ENCODE assay signal across 23 cellular contexts in the genomic region with DNA sequence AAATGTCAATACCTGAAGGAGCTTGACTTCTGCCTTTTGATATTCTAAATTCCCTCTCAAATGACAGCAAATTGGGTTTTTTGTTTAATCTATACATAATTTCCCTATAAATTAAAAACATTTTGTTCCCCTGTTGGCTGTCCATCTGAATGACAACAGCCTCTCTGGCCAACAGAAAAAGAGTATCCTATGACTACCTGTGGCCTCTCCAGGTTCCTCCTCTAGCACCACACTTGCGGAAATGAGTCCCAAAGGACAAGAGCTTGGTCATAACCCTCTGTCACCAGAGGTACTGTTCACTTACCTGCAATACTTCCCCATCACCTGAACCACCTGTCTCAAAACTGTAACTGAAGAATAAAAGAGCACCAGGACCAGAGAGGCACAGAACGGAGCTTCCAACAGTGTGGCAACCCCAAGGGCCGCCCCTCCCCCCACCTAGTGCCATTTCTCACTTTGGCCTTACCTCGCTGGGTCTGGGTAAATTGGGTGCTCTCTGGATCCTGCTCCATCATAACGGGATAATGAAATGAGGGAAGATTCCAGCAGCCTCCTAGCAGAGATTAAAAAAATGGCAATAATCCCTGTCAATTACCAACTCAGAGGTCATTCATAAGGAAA.
"Had no signal": no experiment of that assay in that cellular context is flagged by ENCODE, and none has a peak within 500 bp of the region (broad histone marks: within the 10 kb centered on the region; RNA-seq: fewer than 3 reads in every experiment).

No MANE protein-coding gene starts in this region.

- H3K9me3 Mint-ChIP-seq: naive thymus-derived CD8-positive, alpha-beta T cell; neural progenitor cell; stimulated activated memory B cell treated with anti-CD40 and anti-IgM and Interleukin-4, amounts not matched to agents 10 μg/mL and 1 μg/mL and 100 μg/mL, for 72 hours; stimulated activated naive CD8-positive, alpha-beta T cell treated with anti-CD3 and anti-CD28 coated beads, Interleukin-15, Interleukin-2, amounts not matched to agents 100 ng/mL and 50 ng/mL, for 24 hours had no signal

- H3K4me3 ChIP-seq: coronary artery, dorsolateral prefrontal cortex, hepatocyte, mucosa of descending colon, neural progenitor cell, pancreas, smooth muscle cell, testis, tibial nerve, upper lobe of right lung, vagina had no signal

- H3K27ac Mint-ChIP-seq: neural progenitor cell; progenitor cell of endocrine pancreas; stimulated activated memory B cell treated with anti-CD40 and anti-IgM and Interleukin-4, amounts not matched to agents 10 μg/mL and 1 μg/mL and 100 μg/mL, for 72 hours had no signal

- DNase-seq: dorsolateral prefrontal cortex; effector CD8-positive, alpha-beta T cell; foreskin melanocyte; head of caudate nucleus; kidney glomerular epithelial cell; mucosa of descending colon; naive thymus-derived CD8-positive, alpha-beta T cell; occipital lobe; pancreas; right cardiac atrium; stimulated activated CD4-positive, alpha-beta T cell treated with anti-CD3 and anti-CD28 coated beads, Interleukin-4, amount 100 ng/mL, for 1 hour; stimulated activated CD8-positive, alpha-beta memory T cell treated with anti-CD3 and anti-CD28 coated beads, Interleukin-4, amount 100 ng/mL, for 48 hours; testis; upper lobe of right lung had no signal

- H3K4me3 Mint-ChIP-seq: naive thymus-derived CD8-positive, alpha-beta T cell; neural progenitor cell; stimulated activated memory B cell treated with anti-CD40 and anti-IgM and Interleukin-4, amounts not matched to agents 10 μg/mL and 1 μg/mL and 100 μg/mL, for 72 hours; stimulated activated naive CD8-positive, alpha-beta T cell treated with anti-CD3 and anti-CD28 coated beads, Interleukin-15, Interleukin-2, amounts not matched to agents 100 ng/mL and 50 ng/mL, for 24 hours had no signal

- H3K27me3 ChIP-seq: dorsolateral prefrontal cortex, hepatocyte, neural progenitor cell, pancreas, testis, tibial nerve, upper lobe of right lung, vagina had no signal

- H3K9ac ChIP-seq: neural progenitor cell had no signal

- H3K4me1 Mint-ChIP-seq: stimulated activated memory B cell treated with anti-CD40 and anti-IgM and Interleukin-4, amounts not matched to agents 10 μg/mL and 1 μg/mL and 100 μg/mL, for 72 hours had no signal

- H3K9me3 ChIP-seq: mucosa of descending colon, pancreas, testis, tibial nerve, upper lobe of right lung, vagina had no signal

- H3K27me3 Mint-ChIP-seq: naive thymus-derived CD8-positive, alpha-beta T cell; progenitor cell of endocrine pancreas; stimulated activated memory B cell treated with anti-CD40 and anti-IgM and Interleukin-4, amounts not matched to agents 10 μg/mL and 1 μg/mL and 100 μg/mL, for 72 hours; stimulated activated naive CD8-positive, alpha-beta T cell treated with anti-CD3 and anti-CD28 coated beads, Interleukin-15, Interleukin-2, amounts not matched to agents 100 ng/mL and 50 ng/mL, for 24 hours had no signal

- H3K4me1 ChIP-seq: pancreas had no signal

- H3K4me2 ChIP-seq: hepatocyte, neural progenitor cell, smooth muscle cell had no signal

- H3K27ac ChIP-seq: coronary artery, hepatocyte, neural progenitor cell, pancreas, testis, tibial nerve, upper lobe of right lung, vagina had no signal

- H3K36me3 ChIP-seq: neural progenitor cell had no signal

- H2AFZ ChIP-seq: hepatocyte, neural progenitor cell had no signal

- ATAC-seq: mucosa of descending colon; naive thymus-derived CD8-positive, alpha-beta T cell; right cardiac atrium; stimulated activated memory B cell treated with anti-CD40 and anti-IgM and Interleukin-4, amounts not matched to agents 10 μg/mL and 1 μg/mL and 100 μg/mL, for 72 hours; upper lobe of right lung had no signal
